In the genomic region with DNA sequence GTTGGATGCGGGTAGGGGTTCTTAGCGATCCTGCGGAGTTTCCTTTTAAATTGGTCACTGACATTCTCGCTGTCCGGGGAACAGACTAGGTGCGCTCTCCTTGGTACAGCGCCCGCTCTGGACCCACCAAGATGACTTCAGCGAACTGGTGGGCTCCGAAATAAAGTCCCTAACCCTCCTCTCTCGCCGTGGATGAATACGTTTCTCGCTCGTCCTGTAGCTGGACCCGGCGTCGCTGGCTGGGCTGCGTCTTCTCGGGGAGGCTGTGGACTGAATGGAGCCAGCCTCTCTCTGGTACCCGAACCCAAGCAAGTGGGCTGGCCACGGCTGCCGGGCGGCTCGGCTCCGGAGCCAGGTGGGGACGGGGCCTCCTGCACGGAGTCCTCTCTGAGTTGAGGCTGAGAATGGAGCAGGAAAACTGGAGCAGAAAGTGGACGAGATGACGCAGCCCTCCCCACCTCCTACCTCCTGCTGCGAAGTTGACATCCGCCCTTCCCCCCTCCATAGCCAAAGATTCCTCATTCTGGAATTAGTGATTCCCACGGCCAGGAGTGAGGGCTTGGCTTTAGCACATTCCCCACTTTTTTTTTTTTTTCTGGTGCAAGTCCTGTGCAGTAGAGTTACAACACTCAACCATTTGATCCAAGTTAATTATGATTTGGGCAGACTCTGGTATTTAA, we compare ENCODE assay signal across 8 cellular contexts. TPM values are rescaled to one million over a fixed set of nuclear protein-coding genes. Genes with fewer than 3 reads are reported as not detected.
DNase-seq lines count a peak whose midpoint lies in the region; ATAC-seq and TF ChIP-seq lines count a peak whose summit lies in the region.

No MANE protein-coding gene starts in this region.

- no peaks in the 10 kb centered on the region for H3K4me1 ChIP-seq in SJCRH30
- peaks cover 0 to 62% (median 10%) of the 10 kb centered on the region in 3 donors for H3K4me1 ChIP-seq in gastroesophageal sphincter

- H3K27me3 ChIP-seq in SJCRH30 (peaks cover 3% of the 10 kb centered on the region; the same call in 1 of the 2 replicates), gastroesophageal sphincter (peaks cover 25% of the 10 kb centered on the region)

- ATAC-seq in gastroesophageal sphincter, result no peak
- ATAC-seq in GM18858 (IDR thresholded peaks at IDR 0.05; ENCODE audit: unreplicated experiment), result no peak
- no peak for ATAC-seq in GM19035 (IDR thresholded peaks at IDR 0.05; ENCODE audit: unreplicated experiment)

- TF ChIP-seq POLR2A in gastroesophageal sphincter (IDR thresholded peaks at IDR 0.05), result no peak

- H3K9me3 ChIP-seq in SJCRH30 (replicated peaks), result no peaks in the 10 kb centered on the region
- H3K9me3 ChIP-seq in gastroesophageal sphincter, result no peaks in the 10 kb centered on the region

- 15 to 17% methylated on average over 3 to 10 of the region's 33 CpGs for WGBS in gastroesophageal sphincter (ENCODE audit: low coverage in 1 of 2), 2 donors

- H3K4me3 ChIP-seq in SJCRH30 (peak overlapping the region; percentile 60), gastroesophageal sphincter (peak overlapping the region; percentile 69 to 79)

- TF ChIP-seq EP300 in gastroesophageal sphincter (IDR thresholded peaks at IDR 0.05), result no peak

- H3K27ac ChIP-seq in SJCRH30 (no peak overlapping the region), gastroesophageal sphincter (peak overlapping the region in 1 of 4 donors; percentile 24)

- TF ChIP-seq CTCF in gastroesophageal sphincter (IDR thresholded peaks at IDR 0.05), result no peak

- no peaks in the 10 kb centered on the region for H3K36me3 ChIP-seq in SJCRH30
- no peaks in the 10 kb centered on the region for H3K36me3 ChIP-seq in gastroesophageal sphincter

- DNase-seq in GM04504 (ENCODE audit: low read depth) (peak; percentile 90), SJCRH30 (peak in 1 of 2 experiments; percentile 23), retina (peak; percentile 74), COLO668 (lab: John Stamatoyannopoulos, UW; ENCODE audit: unreplicated experiment) (no peak)
- no peak for DNase-seq in NK-92 treated with Interleukin-12 subunit alpha and Interleukin-12 subunit beta, amount 100 ng/mL, for 24 hours (lab: John Stamatoyannopoulos, UW)

RNA-seq across cellular contexts. Expression of a gene that starts 1.5 kb away (rescaled TPM):
- 3.4 and 3.6 TPM in 2 replicates for total RNA-seq in SJCRH30 (2014; rRNA removed; shearing (Covaris generic))
- 1 to 10 TPM; 2.2 to 3.7 (median 3.2) TPM for total RNA-seq in gastroesophageal sphincter

Comparison
In these comparisons a context has a peak if more than half of its experiments do, and no peak if none do; other contexts are left out.
1. DNase-seq: peak in GM04504 (single experiment) and retina (single experiment); none in COLO668 (single experiment) and NK-92 treated with Interleukin-12 subunit alpha and Interleukin-12 subunit beta, amount 100 ng/mL, for 24 hours (single experiment).